In genomic region chr11:65423516-65424199, GRCh38 we compare ENCODE assay signal across 8 cellular contexts. TPM values are rescaled to one million over a fixed set of nuclear protein-coding genes. Genes with fewer than 3 reads are reported as not detected.
DNase-seq lines count a peak whose midpoint lies in the region; TF ChIP-seq lines count a peak whose summit lies in the region.

No MANE protein-coding gene starts in this region.

- peaks cover 29% of the 10 kb centered on the region for H3K36me3 ChIP-seq in parathyroid adenoma (ENCODE audit: control insufficient read depth, insufficient read depth, low read length)

- H3K9me3 ChIP-seq in parathyroid adenoma (ENCODE audit: control insufficient read depth, low read length), result no peaks in the 10 kb centered on the region

- peak; percentile 22 for DNase-seq in ACHN
- peak; percentile 69 for DNase-seq in HT-29 (ENCODE audit: low spot score)
- peak; percentile 59 to 61 for DNase-seq in activated T-cell treated with anti-CD3 and anti-CD28 coated beads, Interleukin-2, amount 50 U/mL, for 48 hours
- DNase-seq in foreskin fibroblast, result peak in 1 of 2 donors; percentile 47
- no peak for DNase-seq in ureter (ENCODE audit: low spot score)
- DNase-seq in KG1 (lab: John Stamatoyannopoulos, UW), result no peak
- DNase-seq in NCI-H2029 (lab: John Stamatoyannopoulos, UW), result no peak

- H3K9ac ChIP-seq in parathyroid adenoma, result peak overlapping the region; percentile 100

- peaks cover 14% of the 10 kb centered on the region for H3K4me1 ChIP-seq in parathyroid adenoma

- H3K27ac ChIP-seq in parathyroid adenoma, result peak overlapping the region; percentile 100

- H3K4me3 ChIP-seq in foreskin fibroblast (ENCODE audit: low read depth in 1 of 2, low read length in 2 of 2), result peak overlapping the region; percentile 77 to 82
- H3K4me3 ChIP-seq in parathyroid adenoma (ENCODE audit: low read depth, low read length), result peak overlapping the region; percentile 93

- no peak overlapping the region for H2AFZ ChIP-seq in parathyroid adenoma

- H3K27me3 ChIP-seq in parathyroid adenoma (ENCODE audit: control insufficient read depth, insufficient read depth, low read length), result no peaks in the 10 kb centered on the region

- in situ Hi-C loops in ACHN (cut with HindIII; ENCODE audit: low pct_ligation_motif_present, low pct_unique_long_range_greater_than_20kb, low sequenced_read_pairs), result loop anchor here (10.0 kb wide), 1 partner anchor 71 kb away; the partner anchor contains the start of gene MALAT1

- no peak for TF ChIP-seq CTCF in foreskin fibroblast (IDR thresholded peaks at IDR 0.05; ENCODE audit: low read depth, low read length)
- TF ChIP-seq CTCF in parathyroid adenoma (IDR thresholded peaks at IDR 0.05), result no peak

- H3K4me2 ChIP-seq in parathyroid adenoma (ENCODE audit: low read length), result peak overlapping the region; percentile 80

- H3K79me2 ChIP-seq in parathyroid adenoma, result peaks cover 61% of the 10 kb centered on the region

RNA-seq across cellular contexts. Expression of gene NEAT1, which starts 1.1 kb away (rescaled TPM):
- 50.1 and 61.5 TPM in 2 replicates for total RNA-seq in HT-29 (2014; rRNA removed; shearing (Covaris generic))
- 1,155 TPM for total RNA-seq in ureter

RNA-seq across cellular contexts. Expression of gene FRMD8, which starts 37.2 kb away (rescaled TPM):
- total RNA-seq in HT-29 (2014; rRNA removed; shearing (Covaris generic)), result 102 and 106 TPM in 2 replicates
- total RNA-seq in ureter, result 31.2 TPM

RNA-seq across cellular contexts. Expression of gene SLC25A45, which starts 41.2 kb away (rescaled TPM):
- 5.8 and 8.8 TPM in 2 replicates for total RNA-seq in HT-29 (2014; rRNA removed; shearing (Covaris generic))
- 9.4 TPM for total RNA-seq in ureter

Comparison
In these comparisons a context has a peak if more than half of its experiments do, and no peak if none do; other contexts are left out.
1. DNase-seq: peak in ACHN (single experiment), HT-29 (single experiment) and activated T-cell treated with anti-CD3 and anti-CD28 coated beads, Interleukin-2, amount 50 U/mL, for 48 hours (2 of 2); none in ureter (single experiment), KG1 (single experiment) and NCI-H2029 (single experiment).
2. RNA of gene NEAT1, which starts 1.1 kb away (total RNA-seq): 1,155 TPM in ureter (single experiment); 50.1 to 61.5 TPM in HT-29; every median in the first group is over 10 times any median in the second.